In the genomic region with DNA sequence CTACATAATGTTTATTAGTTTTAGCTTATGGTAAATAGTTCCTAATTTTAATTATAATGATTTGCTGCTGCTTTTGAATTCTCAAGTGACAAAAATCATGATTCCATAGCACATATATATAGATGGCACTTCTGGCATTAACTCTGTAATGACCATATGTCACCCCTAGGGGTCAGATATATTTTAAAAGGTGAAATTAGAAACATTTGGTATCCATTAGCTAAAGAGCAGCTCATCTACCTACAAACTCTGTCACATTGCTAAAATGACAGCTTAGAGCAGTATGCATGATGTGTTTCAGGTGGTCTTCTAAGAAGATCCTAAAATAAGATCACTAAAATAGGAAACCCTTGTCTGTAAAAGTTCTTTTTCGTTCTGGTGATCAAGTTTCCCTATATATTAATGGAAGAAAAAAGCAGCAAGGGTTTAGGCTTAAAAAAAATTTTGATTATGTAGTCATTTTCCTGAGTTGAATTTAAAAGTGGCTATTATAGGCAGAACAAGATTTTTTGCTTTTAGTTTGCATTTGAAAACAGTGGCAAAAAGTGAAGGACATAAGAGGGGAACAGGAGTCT, we compare ENCODE assay signal across 9 cellular contexts.
DNase-seq lines count a peak whose midpoint lies in the region; ATAC-seq, FAIRE-seq and TF ChIP-seq lines count a peak whose summit lies in the region.
"Had no signal": no experiment of that assay in that cellular context is flagged by ENCODE, and none has a peak within 500 bp of the region (broad histone marks: within the 10 kb centered on the region; RNA-seq: fewer than 3 reads in every experiment).

No MANE protein-coding gene starts in this region.

- no TSS peak for BruUV-seq in endothelial cell of umbilical vein (replicated peaks; lab: Mats Ljungman, UMichigan)

- no peak overlapping the region for H3K9ac ChIP-seq in endothelial cell of umbilical vein (replicated peaks; ENCODE audit: extremely low read depth, insufficient read depth, low read length)

- intact Hi-C loops in endothelial cell of umbilical vein (cut with micrococcal nuclease) = no loop called here

- FAIRE-seq in endothelial cell of umbilical vein (lab: Jason Lieb, UNC) = no peak

- H3K27me3 Mint-ChIP-seq in CD8-positive, alpha-beta memory T cell = no peaks in the 10 kb centered on the region

- H3K4me3 Mint-ChIP-seq in CD8-positive, alpha-beta memory T cell = no peak overlapping the region

- no peaks in the 10 kb centered on the region for H3K79me2 ChIP-seq in endothelial cell of umbilical vein (ENCODE audit: control insufficient read depth, insufficient read depth, low read length)

- H3K36me3 ChIP-seq in endothelial cell of umbilical vein (ENCODE audit: control insufficient read depth in 2 of 2, extremely low read depth in 1 of 2, insufficient read depth in 2 of 2, low read length in 2 of 2) = no peaks in the 10 kb centered on the region
- no peaks in the 10 kb centered on the region for H3K36me3 ChIP-seq in CD8-positive, alpha-beta memory T cell (ENCODE audit: insufficient read depth, low read length)

- no peak overlapping the region for H2AFZ ChIP-seq in endothelial cell of umbilical vein (ENCODE audit: low read depth, low read length)

- DNase-seq in COR-L47 (lab: John Stamatoyannopoulos, UW) (peak; percentile 47), HT-29 (ENCODE audit: low spot score) (peak; percentile 43), endothelial cell of umbilical vein (ENCODE audit: low read depth, low spot score) (peak; percentile 9), NCI-H2029 treated with DMSO at 0.1 percent for 48 hours (lab: John Stamatoyannopoulos, UW) (no peak), NCI-H2107 (lab: John Stamatoyannopoulos, UW) (no peak)
- no peak for DNase-seq in activated CD4-positive, alpha-beta T cell treated with anti-CD3 and anti-CD28 coated beads, Interleukin-2, amount 50 U/mL, for 4 hours
- DNase-seq in CD8-positive, alpha-beta memory T cell = no peak

- no peaks in the 10 kb centered on the region for H3K4me1 ChIP-seq in endothelial cell of umbilical vein (ENCODE audit: control insufficient read depth, extremely low read depth, insufficient read depth, low read length)
- no peaks in the 10 kb centered on the region for H3K4me1 ChIP-seq in CD8-positive, alpha-beta memory T cell (ENCODE audit: insufficient read depth, low read length)

- no peaks in the 10 kb centered on the region for H3K27me3 ChIP-seq in endothelial cell of umbilical vein (ENCODE audit: control insufficient read depth in 2 of 2, insufficient read depth in 2 of 2, low read length in 2 of 2)
- H3K27me3 ChIP-seq in CD8-positive, alpha-beta memory T cell (ENCODE audit: insufficient read depth, low read length, poor library complexity, severe bottlenecking) = no peaks in the 10 kb centered on the region

- no peak overlapping the region for H3K4me2 ChIP-seq in endothelial cell of umbilical vein (ENCODE audit: insufficient read depth, low read length)

- peaks cover 0 to 5% (median 4%) of the 10 kb centered on the region in 3 donors for H3K36me3 Mint-ChIP-seq in CD8-positive, alpha-beta memory T cell

- POLR2A ChIA-PET in endothelial cell of umbilical vein (lab: Charles Lee) = no interaction called here
- POLR2A ChIA-PET in CD8-positive, alpha-beta memory T cell (lab: Charles Lee) = no interaction called here

- peaks cover 0 to 7% (median 4%) of the 10 kb centered on the region in 3 donors for H3K4me1 Mint-ChIP-seq in CD8-positive, alpha-beta memory T cell

- H3K27ac Mint-ChIP-seq in CD8-positive, alpha-beta memory T cell = no peak overlapping the region

- no peak overlapping the region for H3K27ac ChIP-seq in endothelial cell of umbilical vein (ENCODE audit: insufficient read depth, low read depth, low read length)
- no peak overlapping the region for H3K27ac ChIP-seq in CD8-positive, alpha-beta memory T cell (ENCODE audit: low read depth, low read length)
- H3K27ac ChIP-seq: epithelial cell of prostate had no signal

- no peaks in the 10 kb centered on the region for H3K9me1 ChIP-seq in endothelial cell of umbilical vein (replicated peaks; ENCODE audit: control insufficient read depth, extremely low read depth, insufficient read depth, low read length)

- peak; percentile 39 for ATAC-seq in GM19468 (IDR thresholded peaks at IDR 0.05; ENCODE audit: extremely low read depth, unreplicated experiment)

- no peak for TF ChIP-seq POLR2A in endothelial cell of umbilical vein (IDR thresholded peaks at IDR 0.05; ENCODE audit: low read depth, low read length)

- H3K9me3 ChIP-seq in endothelial cell of umbilical vein (replicated peaks; ENCODE audit: control insufficient read depth, insufficient read depth, low read length) = no peaks in the 10 kb centered on the region
- no peaks in the 10 kb centered on the region for H3K9me3 ChIP-seq in CD8-positive, alpha-beta memory T cell (ENCODE audit: low read length)

- H3K4me3 ChIP-seq in endothelial cell of umbilical vein (replicated peaks in 1 of 3; ENCODE audit: insufficient read depth in 1 of 3, low read depth in 1 of 3, low read length in 3 of 3) = no peak overlapping the region
- no peak overlapping the region for H3K4me3 ChIP-seq in CD8-positive, alpha-beta memory T cell (ENCODE audit: low read length)

- dilution Hi-C loops in endothelial cell of umbilical vein (cut with MboI; ENCODE audit: extremely low pct_ligation_motif_present, low sequenced_read_pairs) = no loop called here

- peak; percentile 27 to 31 for TF ChIP-seq CTCF in endothelial cell of umbilical vein (IDR thresholded peaks at IDR 0.05; ENCODE audit: extremely low read depth in 1 of 2, insufficient read depth in 1 of 2, low read depth in 1 of 2, low read length in 2 of 2)

- H3K9me3 Mint-ChIP-seq in CD8-positive, alpha-beta memory T cell = no peaks in the 10 kb centered on the region

- H4K20me1 ChIP-seq in endothelial cell of umbilical vein (replicated peaks; ENCODE audit: control insufficient read depth, extremely low read depth, insufficient read depth, low read length) = no peaks in the 10 kb centered on the region

- CTCF ChIA-PET in endothelial cell of umbilical vein (lab: Charles Lee) = interaction anchor here (0.6 to 1.5 kb wide), 22 partner anchors 9 to 1270 kb away, joined by 3 to 8 read pairs (median 3); no protein-coding TSS in a partner anchor
- CTCF ChIA-PET in CD8-positive, alpha-beta memory T cell (lab: Charles Lee) = interaction anchor here (1.0 to 1.4 kb wide), 2 partner anchors 13 to 321 kb away, joined by 3 to 4 read pairs; no protein-coding TSS in a partner anchor

TF ChIP-seq in endothelial cell of umbilical vein, 7 proteins besides CTCF, POLR2A, EP300 and RAD21:
- TF ChIP-seq GATA2 (IDR thresholded peaks at IDR 0.05; ENCODE audit: insufficient read depth, insufficient read length, low read depth, low read length) (no peak), EZH2 (IDR thresholded peaks at IDR 0.05; ENCODE audit: borderline replicate concordance, low read depth, low read length, severe bottlenecking) (no peak), FOS (IDR thresholded peaks at IDR 0.05; ENCODE audit: borderline replicate concordance, insufficient read depth, low read length) (no peak), MYC (IDR thresholded peaks at IDR 0.05; ENCODE audit: low read depth, low read length) (no peak), JUN (IDR thresholded peaks at IDR 0.05; ENCODE audit: borderline replicate concordance, insufficient read depth, insufficient read length, low read depth) (no peak)
- TF ChIP-seq, protein P1, sequence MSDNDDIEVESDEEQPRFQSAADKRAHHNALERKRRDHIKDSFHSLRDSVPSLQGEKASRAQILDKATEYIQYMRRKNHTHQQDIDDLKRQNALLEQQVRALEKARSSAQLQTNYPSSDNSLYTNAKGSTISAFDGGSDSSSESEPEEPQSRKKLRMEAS (IDR thresholded peaks at IDR 0.05; ENCODE audit: insufficient read depth, insufficient read length) = no peak

Comparison
In these comparisons a context has a peak if more than half of its experiments do, and no peak if none do; other contexts are left out.
1. DNase-seq: peak in COR-L47 (single experiment), HT-29 (single experiment) and endothelial cell of umbilical vein (single experiment); none in NCI-H2029 treated with DMSO at 0.1 percent for 48 hours (single experiment), activated CD4-positive, alpha-beta T cell treated with anti-CD3 and anti-CD28 coated beads, Interleukin-2, amount 50 U/mL, for 4 hours (0 of 2), NCI-H2107 (single experiment) and CD8-positive, alpha-beta memory T cell (0 of 5).